Comparison of ENCODE assay signal across 1 cellular context in the genomic region with DNA sequence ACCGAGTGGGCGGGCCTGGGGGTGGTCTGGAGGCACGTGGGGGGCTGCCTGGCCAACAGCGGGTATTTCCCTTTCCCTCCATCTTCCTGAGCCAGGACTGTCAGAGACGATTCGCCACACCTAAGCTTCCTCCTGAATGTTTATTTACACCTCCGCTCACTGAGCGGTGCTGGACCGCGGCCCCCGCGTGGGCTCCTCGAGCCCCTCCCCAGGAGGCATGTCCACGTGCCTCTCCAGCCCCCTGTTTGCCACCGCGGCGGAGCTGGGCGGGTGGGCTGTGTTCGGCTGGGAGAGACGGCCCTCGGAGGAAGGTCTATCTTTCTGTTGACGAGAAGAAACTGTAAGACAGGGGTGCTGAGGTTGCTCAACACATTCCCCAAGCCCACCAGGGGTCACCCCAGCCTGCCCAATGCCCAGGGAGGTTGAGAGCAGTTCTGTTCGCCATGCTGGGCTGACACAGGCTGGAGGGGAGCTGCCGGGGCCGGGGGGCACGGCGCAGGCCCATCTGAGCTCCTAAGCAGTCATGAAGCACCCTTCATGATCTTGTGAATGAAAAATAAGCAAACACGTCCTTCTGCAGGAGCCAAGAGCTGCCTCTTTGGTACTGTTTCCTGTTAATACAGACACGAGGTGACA.
TF ChIP-seq lines count a peak whose summit lies in the region.

No MANE protein-coding gene starts in this region.

TF ChIP-seq in H1, 55 proteins besides CTCF, POLR2A, EP300 and RAD21:
- no peak for TF ChIP-seq KDM5A (IDR thresholded peaks at IDR 0.05; ENCODE audit: low read length)
TF ChIP-seq in H1: peak in this region for 0.
